In genomic region chr3:118577055-118577759, GRCh38 we compare ENCODE assay signal across 1 cellular context.
TF ChIP-seq lines count a peak whose summit lies in the region.

No MANE protein-coding gene starts in this region.

TF ChIP-seq in GM23338, 12 proteins besides CTCF, POLR2A, EP300 and RAD21 (continued from another document):
- TF ChIP-seq, protein P1, sequence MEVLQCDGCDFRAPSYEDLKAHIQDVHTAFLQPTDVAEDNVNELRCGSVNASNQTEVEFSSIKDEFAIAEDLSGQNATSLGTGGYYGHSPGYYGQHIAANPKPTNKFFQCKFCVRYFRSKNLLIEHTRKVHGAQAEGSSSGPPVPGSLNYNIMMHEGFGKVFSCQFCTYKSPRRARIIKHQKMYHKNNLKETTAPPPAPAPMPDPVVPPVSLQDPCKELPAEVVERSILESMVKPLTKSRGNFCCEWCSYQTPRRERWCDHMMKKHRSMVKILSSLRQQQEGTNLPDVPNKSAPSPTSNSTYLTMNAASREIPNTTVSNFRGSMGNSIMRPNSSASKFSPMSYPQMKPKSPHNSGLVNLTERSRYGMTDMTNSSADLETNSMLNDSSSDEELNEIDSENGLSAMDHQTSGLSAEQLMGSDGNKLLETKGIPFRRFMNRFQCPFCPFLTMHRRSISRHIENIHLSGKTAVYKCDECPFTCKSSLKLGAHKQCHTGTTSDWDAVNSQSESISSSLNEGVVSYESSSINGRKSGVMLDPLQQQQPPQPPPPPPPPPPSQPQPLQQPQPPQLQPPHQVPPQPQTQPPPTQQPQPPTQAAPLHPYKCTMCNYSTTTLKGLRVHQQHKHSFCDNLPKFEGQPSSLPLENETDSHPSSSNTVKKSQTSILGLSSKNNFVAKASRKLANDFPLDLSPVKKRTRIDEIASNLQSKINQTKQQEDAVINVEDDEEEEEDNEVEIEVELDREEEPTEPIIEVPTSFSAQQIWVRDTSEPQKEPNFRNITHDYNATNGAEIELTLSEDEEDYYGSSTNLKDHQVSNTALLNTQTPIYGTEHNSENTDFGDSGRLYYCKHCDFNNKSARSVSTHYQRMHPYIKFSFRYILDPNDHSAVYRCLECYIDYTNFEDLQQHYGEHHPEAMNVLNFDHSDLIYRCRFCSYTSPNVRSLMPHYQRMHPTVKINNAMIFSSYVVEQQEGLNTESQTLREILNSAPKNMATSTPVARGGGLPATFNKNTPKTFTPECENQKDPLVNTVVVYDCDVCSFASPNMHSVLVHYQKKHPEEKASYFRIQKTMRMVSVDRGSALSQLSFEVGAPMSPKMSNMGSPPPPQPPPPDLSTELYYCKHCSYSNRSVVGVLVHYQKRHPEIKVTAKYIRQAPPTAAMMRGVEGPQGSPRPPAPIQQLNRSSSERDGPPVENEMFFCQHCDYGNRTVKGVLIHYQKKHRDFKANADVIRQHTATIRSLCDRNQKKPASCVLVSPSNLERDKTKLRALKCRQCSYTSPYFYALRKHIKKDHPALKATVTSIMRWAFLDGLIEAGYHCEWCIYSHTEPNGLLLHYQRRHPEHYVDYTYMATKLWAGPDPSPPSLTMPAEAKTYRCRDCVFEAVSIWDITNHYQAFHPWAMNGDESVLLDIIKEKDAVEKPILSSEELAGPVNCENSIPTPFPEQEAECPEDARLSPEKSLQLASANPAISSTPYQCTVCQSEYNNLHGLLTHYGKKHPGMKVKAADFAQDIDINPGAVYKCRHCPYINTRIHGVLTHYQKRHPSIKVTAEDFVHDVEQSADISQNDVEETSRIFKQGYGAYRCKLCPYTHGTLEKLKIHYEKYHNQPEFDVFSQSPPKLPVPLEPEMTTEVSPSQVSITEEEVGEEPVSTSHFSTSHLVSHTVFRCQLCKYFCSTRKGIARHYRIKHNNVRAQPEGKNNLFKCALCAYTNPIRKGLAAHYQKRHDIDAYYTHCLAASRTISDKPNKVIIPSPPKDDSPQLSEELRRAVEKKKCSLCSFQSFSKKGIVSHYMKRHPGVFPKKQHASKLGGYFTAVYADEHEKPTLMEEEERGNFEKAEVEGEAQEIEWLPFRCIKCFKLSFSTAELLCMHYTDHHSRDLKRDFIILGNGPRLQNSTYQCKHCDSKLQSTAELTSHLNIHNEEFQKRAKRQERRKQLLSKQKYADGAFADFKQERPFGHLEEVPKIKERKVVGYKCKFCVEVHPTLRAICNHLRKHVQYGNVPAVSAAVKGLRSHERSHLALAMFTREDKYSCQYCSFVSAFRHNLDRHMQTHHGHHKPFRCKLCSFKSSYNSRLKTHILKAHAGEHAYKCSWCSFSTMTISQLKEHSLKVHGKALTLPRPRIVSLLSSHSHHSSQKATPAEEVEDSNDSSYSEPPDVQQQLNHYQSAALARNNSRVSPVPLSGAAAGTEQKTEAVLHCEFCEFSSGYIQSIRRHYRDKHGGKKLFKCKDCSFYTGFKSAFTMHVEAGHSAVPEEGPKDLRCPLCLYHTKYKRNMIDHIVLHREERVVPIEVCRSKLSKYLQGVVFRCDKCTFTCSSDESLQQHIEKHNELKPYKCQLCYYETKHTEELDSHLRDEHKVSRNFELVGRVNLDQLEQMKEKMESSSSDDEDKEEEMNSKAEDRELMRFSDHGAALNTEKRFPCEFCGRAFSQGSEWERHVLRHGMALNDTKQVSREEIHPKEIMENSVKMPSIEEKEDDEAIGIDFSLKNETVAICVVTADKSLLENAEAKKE (CRISPR knock-in tag; IDR thresholded peaks at IDR 0.05): no peak
- no peak for TF ChIP-seq REST (IDR thresholded peaks at IDR 0.05; ENCODE audit: unreplicated experiment)
- no peak for TF ChIP-seq STAT1 (IDR thresholded peaks at IDR 0.05; ENCODE audit: unreplicated experiment)
- no peak for TF ChIP-seq ZNF114 (CRISPR knock-in tag; IDR thresholded peaks at IDR 0.05)
- no peak for TF ChIP-seq JUNB (IDR thresholded peaks at IDR 0.05; ENCODE audit: unreplicated experiment)
- no peak for TF ChIP-seq NANOG (IDR thresholded peaks at IDR 0.05; ENCODE audit: borderline replicate concordance)
- no peak for TF ChIP-seq ZNF331 (CRISPR knock-in tag; IDR thresholded peaks at IDR 0.05; ENCODE audit: low read depth)
- TF ChIP-seq, protein P2, sequence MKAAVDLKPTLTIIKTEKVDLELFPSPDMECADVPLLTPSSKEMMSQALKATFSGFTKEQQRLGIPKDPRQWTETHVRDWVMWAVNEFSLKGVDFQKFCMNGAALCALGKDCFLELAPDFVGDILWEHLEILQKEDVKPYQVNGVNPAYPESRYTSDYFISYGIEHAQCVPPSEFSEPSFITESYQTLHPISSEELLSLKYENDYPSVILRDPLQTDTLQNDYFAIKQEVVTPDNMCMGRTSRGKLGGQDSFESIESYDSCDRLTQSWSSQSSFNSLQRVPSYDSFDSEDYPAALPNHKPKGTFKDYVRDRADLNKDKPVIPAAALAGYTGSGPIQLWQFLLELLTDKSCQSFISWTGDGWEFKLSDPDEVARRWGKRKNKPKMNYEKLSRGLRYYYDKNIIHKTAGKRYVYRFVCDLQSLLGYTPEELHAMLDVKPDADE (IDR thresholded peaks at IDR 0.05): no peak
- TF ChIP-seq EZH2 (IDR thresholded peaks at IDR 0.05; ENCODE audit: low read depth, unreplicated experiment): no peak
- no peak for TF ChIP-seq CREB1 (CRISPR knock-in tag; IDR thresholded peaks at IDR 0.05; ENCODE audit: low read depth)
- TF ChIP-seq POLR2AphosphoS5 (IDR thresholded peaks at IDR 0.05; ENCODE audit: low read depth): no peak
